1 cellular context compared by ENCODE assay signal in genomic region chr7:132654150-132654549, GRCh38.
TF ChIP-seq lines count a peak whose summit lies in the region.

No MANE protein-coding gene starts in this region.

TF ChIP-seq in HCT116, 20 proteins besides CTCF, POLR2A, EP300 and RAD21 (continued from another document):
- TF ChIP-seq MAX (IDR thresholded peaks at IDR 0.05) (no peak), YY1 (IDR thresholded peaks at IDR 0.05; ENCODE audit: extremely low read depth, insufficient replicate concordance, low read depth, low read length) (no peak), ZNF274 (IDR thresholded peaks at IDR 0.05; ENCODE audit: low read depth, low read length) (no peak), SIN3A (IDR thresholded peaks at IDR 0.05; ENCODE audit: low read depth) (no peak), SP1 (IDR thresholded peaks at IDR 0.05; ENCODE audit: low read depth) (no peak), SRF (IDR thresholded peaks at IDR 0.05; ENCODE audit: low read depth) (no peak), JUND (IDR thresholded peaks at IDR 0.05) (no peak), CEBPB (IDR thresholded peaks at IDR 0.05; ENCODE audit: low read depth) (no peak)
